Comparison of ENCODE assay signal across 18 cellular contexts in the genomic region with DNA sequence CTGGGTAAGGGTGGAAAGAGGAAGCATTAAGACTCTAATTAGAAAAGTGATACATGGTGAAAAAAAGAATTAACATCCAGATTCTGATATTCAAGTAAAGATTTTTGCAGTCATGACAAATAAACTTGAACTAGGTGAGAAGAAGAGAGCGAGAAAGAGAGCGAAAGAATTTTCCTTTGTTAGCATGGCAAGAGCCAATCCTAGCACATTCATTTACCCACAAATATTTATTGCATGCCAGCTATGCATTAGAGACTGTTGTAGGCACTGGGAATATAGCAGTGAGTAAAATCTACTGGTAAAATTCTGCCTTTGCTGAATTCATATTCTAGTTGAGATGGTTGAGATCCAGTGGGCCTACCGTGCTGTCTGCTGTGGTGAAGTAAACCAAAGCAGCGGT.
"Had no signal": no experiment of that assay in that cellular context is flagged by ENCODE, and none has a peak within 500 bp of the region (broad histone marks: within the 10 kb centered on the region; RNA-seq: fewer than 3 reads in every experiment).

No MANE protein-coding gene starts in this region.

- H3K4me1 ChIP-seq: suprapubic skin, transverse colon had no signal

- H3K4me3 Mint-ChIP-seq: activated naive CD4-positive, alpha-beta T cell treated with anti-CD3 and anti-CD28 coated beads for 36 hours; activated T-cell treated with anti-CD3 and anti-CD28 coated beads, Interleukin-2, amount 50 U/mL, for 4 hours; natural killer cell treated with Interleukin-12 subunit alpha and Interleukin-12 subunit beta and Interleukin-15 and Interleukin-18, amount 100 ng/mL, for 72 hours; T-helper 17 cell had no signal

- H3K4me3 ChIP-seq: suprapubic skin, transverse colon had no signal

- H3K27me3 ChIP-seq: neutrophil, suprapubic skin, transverse colon had no signal

- H3K9me3 ChIP-seq: neutrophil, suprapubic skin, transverse colon had no signal

- H3K27ac Mint-ChIP-seq: activated naive CD4-positive, alpha-beta T cell treated with anti-CD3 and anti-CD28 coated beads for 36 hours; natural killer cell treated with Interleukin-12 subunit alpha and Interleukin-12 subunit beta and Interleukin-15 and Interleukin-18, amount 100 ng/mL, for 72 hours; T-helper 17 cell had no signal

- H3K36me3 Mint-ChIP-seq: natural killer cell treated with Interleukin-12 subunit alpha and Interleukin-12 subunit beta and Interleukin-15 and Interleukin-18, amount 100 ng/mL, for 72 hours had no signal

- H3K36me3 ChIP-seq: neutrophil, suprapubic skin, transverse colon had no signal

- ATAC-seq: activated T-cell treated with anti-CD3 and anti-CD28 coated beads, Interleukin-2, amount 50 U/mL, for 4 hours; left cardiac atrium; natural killer cell treated with Interleukin-12 subunit alpha and Interleukin-12 subunit beta and Interleukin-15 and Interleukin-18, amount 100 ng/mL, for 72 hours; stimulated activated naive CD8-positive, alpha-beta T cell treated with anti-CD3 and anti-CD28 coated beads, Interleukin-15, Interleukin-2, amounts not matched to agents 100 U/mL and 50 U/mL, for 24 hours; T-helper 17 cell had no signal

- H3K27ac ChIP-seq: neutrophil, suprapubic skin, transverse colon, VCaP had no signal

- FAIRE-seq: bronchial epithelial cell had no signal

- H3K27me3 Mint-ChIP-seq: natural killer cell treated with Interleukin-12 subunit alpha and Interleukin-12 subunit beta and Interleukin-15 and Interleukin-18, amount 100 ng/mL, for 72 hours had no signal

- DNase-seq: activated CD4-positive, alpha-beta T cell treated with anti-CD3 and anti-CD28 coated beads, Interleukin-2, amount 50 U/mL, for 1 hour; activated CD4-positive, CD25-positive, alpha-beta regulatory T cell treated with anti-CD3 and anti-CD28 coated beads, Interleukin-2, amount 50 U/mL, for 72 hours; activated CD8-positive, alpha-beta memory T cell treated with anti-CD3 and anti-CD28 coated beads, Interleukin-2, amount 50 U/mL, for 4 hours; activated naive CD4-positive, alpha-beta T cell treated with anti-CD3 and anti-CD28 coated beads for 36 hours; activated T-cell treated with anti-CD3 and anti-CD28 coated beads, Interleukin-2, amount 50 U/mL, for 4 hours; aorta; left cardiac atrium; stimulated activated CD4-positive, alpha-beta T cell treated with anti-CD3 and anti-CD28 coated beads, Interleukin-12 subunit alpha, Interleukin-12 subunit beta, amount 100 ng/mL, for 4 hours; stimulated activated CD4-positive, alpha-beta T cell treated with anti-CD3 and anti-CD28 coated beads, Interleukin-1b, Interleukin-23, amount 100 ng/mL, for 48 hours; stimulated activated CD8-positive, alpha-beta memory T cell treated with anti-CD3 and anti-CD28 coated beads, Interleukin-4, amount 100 ng/mL, for 48 hours; stimulated activated naive CD8-positive, alpha-beta T cell treated with anti-CD3 and anti-CD28 coated beads, Interleukin-15, Interleukin-2, amounts not matched to agents 100 U/mL and 50 U/mL, for 24 hours; T-helper 17 cell; transverse colon had no signal

- H3K9me3 Mint-ChIP-seq: activated naive CD4-positive, alpha-beta T cell treated with anti-CD3 and anti-CD28 coated beads for 36 hours; activated T-cell treated with anti-CD3 and anti-CD28 coated beads, Interleukin-2, amount 50 U/mL, for 4 hours had no signal
